9 cellular contexts compared by ENCODE assay signal in genomic region chr6:40996591-40997247, GRCh38. TPM values are rescaled to one million over a fixed set of nuclear protein-coding genes. Genes with fewer than 3 reads are reported as not detected.
DNase-seq lines count a peak whose midpoint lies in the region; ATAC-seq and TF ChIP-seq lines count a peak whose summit lies in the region.
"Had no signal": no experiment of that assay in that cellular context is flagged by ENCODE, and none has a peak within 500 bp of the region (broad histone marks: within the 10 kb centered on the region; RNA-seq: fewer than 3 reads in every experiment).

No MANE protein-coding gene starts in this region.

- peak overlapping the region; percentile 63 for H2AFZ ChIP-seq in neuronal stem cell (ENCODE audit: low read length)

- H3K9me3 ChIP-seq in heart right ventricle (no peaks in the 10 kb centered on the region), neuronal stem cell (replicated peaks in 1 of 2; ENCODE audit: control insufficient read depth in 2 of 2, insufficient read depth in 1 of 2, low read depth in 1 of 2, low read length in 2 of 2) (no peaks in the 10 kb centered on the region)

- peaks cover 11% of the 10 kb centered on the region for H3K36me3 Mint-ChIP-seq in Calu3 (ENCODE audit: insufficient read depth, unreplicated experiment)

- no peak overlapping the region for H3K9ac ChIP-seq in neuronal stem cell (ENCODE audit: low read depth, low read length, poor library complexity)

- intact Hi-C loops in Calu3 (cut with micrococcal nuclease; ENCODE audit: unreplicated experiment), result loop anchor here (5.0 kb wide), 3 partner anchors 39 to 89 kb away; partner anchors contain the start of gene UNC5CL
- intact Hi-C loops in heart right ventricle (cut with DNase I), result loop anchor here in 1 of 10 donors (10.0 kb wide), 1 partner anchor 92 kb away; no protein-coding TSS in a partner anchor

- H3K14ac ChIP-seq in neuronal stem cell (ENCODE audit: low read length), result no peak overlapping the region

- H4K8ac ChIP-seq in neuronal stem cell (ENCODE audit: low read depth, low read length), result no peak overlapping the region

- TF ChIP-seq CTCF in Calu3 (IDR thresholded peaks at IDR 0.05; ENCODE audit: unreplicated experiment) (no peak), heart right ventricle (IDR thresholded peaks at IDR 0.05) (no peak)

- no TSS peak for BruUV-seq in Calu3 (replicated peaks; lab: Mats Ljungman, UMichigan)

- H3K27ac ChIP-seq in heart right ventricle (peak overlapping the region; percentile 37 to 82 (median 68)), neuronal stem cell (replicated peaks; ENCODE audit: low read length) (peak overlapping the region; percentile 82)

- peak overlapping the region; percentile 48 for H3K4me3 Mint-ChIP-seq in Calu3 (ENCODE audit: low read depth, unreplicated experiment)
- H3K4me3 Mint-ChIP-seq: activated T-helper 1 cell treated with anti-CD3 and anti-CD28 coated beads, Interleukin-12 subunit alpha, Interleukin-12 subunit beta, Interleukin-2, Interleukin-4 antibody, amounts not matched to agents 30 ng/mL and 10 ng/mL and 1 ng/mL, durations not matched to agents 14 hours and 24 hours and 36 hours had no signal

- peaks cover 48% of the 10 kb centered on the region for H3K4me1 Mint-ChIP-seq in Calu3 (ENCODE audit: low read depth, unreplicated experiment)

- H2BK12ac ChIP-seq in neuronal stem cell (ENCODE audit: low read length), result no peak overlapping the region

- no peak overlapping the region for H3K4ac ChIP-seq in neuronal stem cell (ENCODE audit: low read length)

- DNase-seq in Calu3 (peak; percentile 36), RPMI7951 (ENCODE audit: low read depth) (peak; percentile 23), heart right ventricle (no peak), neuronal stem cell (ENCODE audit: low spot score) (peak; percentile 31), occipital lobe (lab: John Stamatoyannopoulos, UW) (no peak), SW 1271 (lab: John Stamatoyannopoulos, UW) (no peak)
- no peak for DNase-seq in activated CD8-positive, alpha-beta memory T cell treated with anti-CD3 and anti-CD28 coated beads, Interleukin-2, amount 50 U/mL, for 4 hours
- DNase-seq in activated CD4-positive, alpha-beta T cell treated with anti-CD3 and anti-CD28 coated beads, Interleukin-2, amount 50 U/mL, for 48 hours, result no peak

- H3K4me2 ChIP-seq in neuronal stem cell (ENCODE audit: insufficient read depth, low read length, poor library complexity, severe bottlenecking), result no peak overlapping the region

- peak in 7 of 8 donors; percentile 19 to 74 (median 38) for ATAC-seq in heart right ventricle

- peak overlapping the region; percentile 60 for H3K18ac ChIP-seq in neuronal stem cell (ENCODE audit: low read length)

- no peak overlapping the region for H2BK15ac ChIP-seq in neuronal stem cell (ENCODE audit: low read length)

- peaks cover 19% of the 10 kb centered on the region for H3K27me3 Mint-ChIP-seq in Calu3 (ENCODE audit: unreplicated experiment)

- H3K79me1 ChIP-seq in neuronal stem cell (ENCODE audit: low read depth, low read length), result no peaks in the 10 kb centered on the region

- WGBS in heart right ventricle, 2 donors, result 36 to 51% methylated on average over 6 of the region's 6 CpGs
- no CpG with 5 or more reads among the region's 6 CpGs for WGBS in neuronal stem cell (ENCODE audit: extremely low coverage in 2 of 2, insufficient read length in 2 of 2, insufficient replicate concordance in 1 of 2), 2 donors

- no peak overlapping the region for H4K91ac ChIP-seq in neuronal stem cell (ENCODE audit: low read depth, low read length, poor library complexity)

- H2BK120ac ChIP-seq in neuronal stem cell (ENCODE audit: low read depth, low read length), result no peak overlapping the region

- peak overlapping the region; percentile 94 for H3K27ac Mint-ChIP-seq in Calu3 (ENCODE audit: unreplicated experiment)
- H3K27ac Mint-ChIP-seq: activated T-helper 1 cell treated with anti-CD3 and anti-CD28 coated beads, Interleukin-12 subunit alpha, Interleukin-12 subunit beta, Interleukin-2, Interleukin-4 antibody, amounts not matched to agents 30 ng/mL and 10 ng/mL and 1 ng/mL, durations not matched to agents 14 hours and 24 hours and 36 hours had no signal

- no peak overlapping the region for H3K23ac ChIP-seq in neuronal stem cell (ENCODE audit: low read depth, low read length, poor library complexity)

- no peak overlapping the region for H2BK5ac ChIP-seq in neuronal stem cell (ENCODE audit: low read length)

- H3K4me3 ChIP-seq in heart right ventricle (peak overlapping the region in 4 of 10 donors; percentile 1 to 36 (median 26)), neuronal stem cell (ENCODE audit: low read length in 2 of 2) (peak overlapping the region in 1 of 2 donors; percentile 3)

- H3K27me3 ChIP-seq in heart right ventricle (peaks cover 0 to under 1% (median 0%) of the 10 kb centered on the region in 7 donors), neuronal stem cell (ENCODE audit: control insufficient read depth in 3 of 3, insufficient read depth in 3 of 3, low read depth in 1 of 3, low read length in 3 of 3) (no peaks in the 10 kb centered on the region)

- no peaks in the 10 kb centered on the region for H3K36me3 ChIP-seq in heart right ventricle
- no peaks in the 10 kb centered on the region for H3K36me3 ChIP-seq in neuronal stem cell (replicated peaks in 1 of 2; ENCODE audit: control insufficient read depth in 2 of 2, insufficient read depth in 2 of 2, low read length in 2 of 2)

- H3K9me3 Mint-ChIP-seq in Calu3 (ENCODE audit: low read depth, unreplicated experiment), result no peaks in the 10 kb centered on the region
- H3K9me3 Mint-ChIP-seq: activated T-helper 1 cell treated with anti-CD3 and anti-CD28 coated beads, Interleukin-12 subunit alpha, Interleukin-12 subunit beta, Interleukin-2, Interleukin-4 antibody, amounts not matched to agents 30 ng/mL and 10 ng/mL and 1 ng/mL, durations not matched to agents 14 hours and 24 hours and 36 hours had no signal

- CTCF ChIA-PET in Calu3 (lab: Charles Lee), result interaction anchor here (0.6 to 2.4 kb wide), 8 partner anchors 11 to 89 kb away, joined by 3 to 18 read pairs (median 4); partner anchors contain the start of gene UNC5CL

- peak overlapping the region; percentile 9 for H2AK5ac ChIP-seq in neuronal stem cell (ENCODE audit: low read depth, low read length)

- H3K4me1 ChIP-seq in heart right ventricle (peaks cover 0 to 38% (median 14%) of the 10 kb centered on the region in 9 donors), neuronal stem cell (ENCODE audit: control insufficient read depth in 2 of 2, insufficient read depth in 1 of 2, low read depth in 1 of 2, low read length in 2 of 2) (peaks cover 14 to 32% of the 10 kb centered on the region in 2 donors)

RNA-seq across cellular contexts. Expression of gene UNC5CL, which starts 42.3 kb away (rescaled TPM):
- total RNA-seq in Calu3 (2022), result 10.6 and 15.9 TPM in 2 replicates
- 0.10 and 0.12 TPM in 2 replicates for total RNA-seq in RPMI7951 (2014; rRNA removed; shearing (Covaris generic))
- total RNA-seq in heart right ventricle, result under 1 TPM; 0.19 to 0.81 (median 0.45) TPM
- polyA plus RNA-seq in heart right ventricle, result 1 to 10 TPM in 1 of 2 donors, under 1 TPM in 1; 0.42 to 1.9 TPM
- 2.5 TPM for polyA plus RNA-seq in neuronal stem cell (2013, experiment 1 of 2)
- 2.1 TPM for polyA plus RNA-seq in neuronal stem cell (2013, experiment 2 of 2)
- total RNA-seq in occipital lobe, result 0.16 TPM

RNA-seq across cellular contexts. Expression of gene TSPO2, which starts 45.5 kb away (rescaled TPM):
- not detected in 2 replicates for total RNA-seq in Calu3 (2022)
- not detected in 2 replicates for total RNA-seq in RPMI7951 (2014; rRNA removed; shearing (Covaris generic))
- total RNA-seq in heart right ventricle, result not detected
- not detected for polyA plus RNA-seq in heart right ventricle
- polyA plus RNA-seq in neuronal stem cell (2013, experiment 1 of 2), result not detected
- not detected for polyA plus RNA-seq in neuronal stem cell (2013, experiment 2 of 2)
- not detected for total RNA-seq in occipital lobe
- total RNA-seq: activated T-helper 1 cell treated with anti-CD3 and anti-CD28 coated beads, Interleukin-12 subunit alpha, Interleukin-12 subunit beta, Interleukin-2, Interleukin-4 antibody, amounts not matched to agents 30 ng/mL and 10 ng/mL and 1 ng/mL, durations not matched to agents 14 hours and 24 hours and 36 hours had no signal

RNA-seq across cellular contexts. Expression of gene APOBEC2, which starts 56.3 kb away (rescaled TPM):
- not detected in 2 replicates for total RNA-seq in Calu3 (2022)
- not detected in 2 replicates for total RNA-seq in RPMI7951 (2014; rRNA removed; shearing (Covaris generic))
- 100 to 1,000 TPM; 174 to 307 (median 224) TPM for total RNA-seq in heart right ventricle
- polyA plus RNA-seq in heart right ventricle, result 100 to 1,000 TPM in 1 of 2 donors, 10 to 100 TPM in 1; 79.0 to 134 TPM
- not detected for polyA plus RNA-seq in neuronal stem cell (2013, experiment 1 of 2)
- polyA plus RNA-seq in neuronal stem cell (2013, experiment 2 of 2), result not detected
- 0.62 TPM for total RNA-seq in occipital lobe
- total RNA-seq: activated T-helper 1 cell treated with anti-CD3 and anti-CD28 coated beads, Interleukin-12 subunit alpha, Interleukin-12 subunit beta, Interleukin-2, Interleukin-4 antibody, amounts not matched to agents 30 ng/mL and 10 ng/mL and 1 ng/mL, durations not matched to agents 14 hours and 24 hours and 36 hours had no signal

Comparison
In these comparisons a context has a peak if more than half of its experiments do, and no peak if none do; other contexts are left out.
1. DNase-seq: peak in Calu3 (single experiment), RPMI7951 (single experiment) and neuronal stem cell (single experiment); none in heart right ventricle (0 of 2), occipital lobe (single experiment), activated CD8-positive, alpha-beta memory T cell treated with anti-CD3 and anti-CD28 coated beads, Interleukin-2, amount 50 U/mL, for 4 hours (single experiment), SW 1271 (0 of 2) and activated CD4-positive, alpha-beta T cell treated with anti-CD3 and anti-CD28 coated beads, Interleukin-2, amount 50 U/mL, for 48 hours (0 of 2).
2. RNA of gene APOBEC2, which starts 56.3 kb away (total RNA-seq): 174 to 307 TPM in heart right ventricle; 0.62 TPM in occipital lobe (single experiment), not detected in Calu3 and not detected in RPMI7951; every median in the first group is over 100 times any median in the second.